Comparison of ENCODE assay signal across 15 cellular contexts in genomic region chr14:51458563-51458955, GRCh38.
DNase-seq lines count a peak whose midpoint lies in the region; ATAC-seq, FAIRE-seq and TF ChIP-seq lines count a peak whose summit lies in the region.
"Had no signal": no experiment of that assay in that cellular context is flagged by ENCODE, and none has a peak within 500 bp of the region (broad histone marks: within the 10 kb centered on the region; RNA-seq: fewer than 3 reads in every experiment).

No MANE protein-coding gene starts in this region.

- POLR2A ChIA-PET in AG04450 (lab: Yijun Ruan, JAX) = interaction anchor here (0.6 kb wide), 1 partner anchor 191 kb away, joined by 6 read pairs; no protein-coding TSS in a partner anchor

- no peak overlapping the region for H3K4me3 ChIP-seq in AG04450 (ENCODE audit: low read depth, low read length)
- H3K4me3 ChIP-seq in mammary epithelial cell (replicated peaks in 1 of 3; ENCODE audit: insufficient read depth in 1 of 3, low read depth in 2 of 3, low read length in 3 of 3) = no peak overlapping the region
- H3K4me3 ChIP-seq in keratinocyte (ENCODE audit: control insufficient read depth in 2 of 3, extremely low read depth in 1 of 3, insufficient read depth in 2 of 3, low read depth in 1 of 3, low read length in 3 of 3) = no peak overlapping the region
- H3K4me3 ChIP-seq: ovary had no signal

- H3K4me1 ChIP-seq in mammary epithelial cell (ENCODE audit: insufficient read depth, low read length) = peaks cover 43% of the 10 kb centered on the region
- peaks cover 36% of the 10 kb centered on the region for H3K4me1 ChIP-seq in keratinocyte (ENCODE audit: control insufficient read depth, extremely low read depth, insufficient read depth, low read length)

- H4K20me1 ChIP-seq in mammary epithelial cell (ENCODE audit: insufficient read depth, low read length) = no peaks in the 10 kb centered on the region
- no peaks in the 10 kb centered on the region for H4K20me1 ChIP-seq in keratinocyte (ENCODE audit: control insufficient read depth, extremely low read depth, insufficient read depth, low read length)

- 0% methylated on average over 1 of the region's 1 CpG for WGBS in mammary epithelial cell (ENCODE audit: low coverage, missing lambda C conversion rate)

- H3K36me3 ChIP-seq in mammary epithelial cell (ENCODE audit: insufficient read depth, low read length) (no peaks in the 10 kb centered on the region), keratinocyte (ENCODE audit: control insufficient read depth in 2 of 2, extremely low read depth in 1 of 2, insufficient read depth in 2 of 2, low read length in 2 of 2) (no peaks in the 10 kb centered on the region)
- H3K36me3 ChIP-seq: ovary had no signal

- CTCF ChIA-PET in AG04450 (lab: Charles Lee) (no interaction called here), mammary epithelial cell (lab: Charles Lee; ENCODE audit: low non-redundant PET) (no interaction called here)

- BruUV-seq in mammary epithelial cell (replicated peaks; lab: Mats Ljungman, UMichigan) = no TSS peak

- ATAC-seq in GM18861 (IDR thresholded peaks at IDR 0.05; ENCODE audit: unreplicated experiment) = no peak

- TF ChIP-seq CTCF in AG04450 (IDR thresholded peaks at IDR 0.05; ENCODE audit: low read depth, low read length) (no peak), mammary epithelial cell (conservative IDR thresholded peaks at IDR 0.05 in 1 of 2, IDR thresholded peaks at IDR 0.05 in 1 of 2; ENCODE audit: extremely low read depth in 1 of 2, insufficient read depth in 1 of 2, low read depth in 1 of 2, low read length in 2 of 2) (no peak), keratinocyte (optimal IDR thresholded peaks at IDR 0.05 in 1 of 3, IDR thresholded peaks at IDR 0.05 in 1 of 3, conservative IDR thresholded peaks at IDR 0.05 in 1 of 3; ENCODE audit: extremely low read depth in 1 of 3, insufficient read depth in 2 of 3, low read length in 3 of 3) (no peak)

- dilution Hi-C loops in mammary epithelial cell (cut with HindIII; ENCODE audit: low sequenced_read_pairs) = no loop called here
- dilution Hi-C loops in keratinocyte (cut with MboI; ENCODE audit: extremely low pct_ligation_motif_present, low sequenced_read_pairs) = no loop called here

- H3K27me3 ChIP-seq in AG04450 (ENCODE audit: control insufficient read depth, insufficient read depth, low read length) (no peaks in the 10 kb centered on the region), mammary epithelial cell (ENCODE audit: insufficient read depth, low read length) (no peaks in the 10 kb centered on the region), keratinocyte (ENCODE audit: control insufficient read depth, extremely low read depth, insufficient read depth, low read length) (no peaks in the 10 kb centered on the region)
- H3K27me3 ChIP-seq: ovary had no signal

- no peak for FAIRE-seq in HTR-8/SVneo (lab: Jason Lieb, UNC)
- FAIRE-seq in keratinocyte (lab: Jason Lieb, UNC) = peak; percentile 81

- H3K4me2 ChIP-seq in mammary epithelial cell (ENCODE audit: insufficient read depth, low read depth, low read length) = peak overlapping the region; percentile 63
- peak overlapping the region; percentile 18 for H3K4me2 ChIP-seq in keratinocyte (ENCODE audit: control insufficient read depth, extremely low read depth, insufficient read depth, low read depth, low read length)

- intact Hi-C loops in mammary epithelial cell (cut with micrococcal nuclease) = loop anchor here (2.0 kb wide), 1 partner anchor 16 kb away; no protein-coding TSS in a partner anchor

- H3K9me1 ChIP-seq in keratinocyte (ENCODE audit: control insufficient read depth, extremely low read depth, insufficient read depth, low read length) = no peaks in the 10 kb centered on the region

- no peaks in the 10 kb centered on the region for H3K9me3 ChIP-seq in AG04450 (ENCODE audit: control insufficient read depth, insufficient read depth, low read length)
- no peaks in the 10 kb centered on the region for H3K9me3 ChIP-seq in mammary epithelial cell (replicated peaks; ENCODE audit: insufficient read depth, low read length)
- no peaks in the 10 kb centered on the region for H3K9me3 ChIP-seq in keratinocyte (ENCODE audit: control insufficient read depth, low read depth, low read length)
- H3K9me3 ChIP-seq: ovary had no signal

- H3K79me2 ChIP-seq in mammary epithelial cell (ENCODE audit: insufficient read depth, low read length) (no peaks in the 10 kb centered on the region), keratinocyte (ENCODE audit: control insufficient read depth, insufficient read depth, low read length) (no peaks in the 10 kb centered on the region)

- H2AFZ ChIP-seq in mammary epithelial cell (ENCODE audit: low read depth, low read length) (peak overlapping the region; percentile 22), keratinocyte (ENCODE audit: control insufficient read depth, low read length) (no peak overlapping the region)

- DNase-seq in AG04450 (ENCODE audit: low read depth, low spot score) = peak; percentile 90
- DNase-seq in HTR-8/SVneo (ENCODE audit: insufficient read length, low spot score) = peak; percentile 12
- peak; percentile 87 for DNase-seq in mammary epithelial cell
- no peak for DNase-seq in keratinocyte (ENCODE audit: low read depth, low spot score)
- DNase-seq in stimulated activated CD4-positive, alpha-beta T cell treated with anti-CD3 and anti-CD28 coated beads, Interleukin-2, amount 100 ng/mL, for 48 hours = no peak
- DNase-seq in iPS-NIHi11 (ENCODE audit: low spot score) = no peak
- no peak for DNase-seq in NCI-H82 treated with DMSO at 0.1 percent for 48 hours (lab: John Stamatoyannopoulos, UW; ENCODE audit: unreplicated experiment)
- DNase-seq: activated CD4-positive, CD25-positive, alpha-beta regulatory T cell treated with anti-CD3 and anti-CD28 coated beads, Interleukin-2, amount 50 U/mL, for 72 hours; activated naive CD8-positive, alpha-beta T cell treated with anti-CD3 and anti-CD28 coated beads, Interleukin-2, amount 10 ng/mL, durations not matched to agents 7 days and 5 days; DMS 273 treated with DMSO at 0.1 percent for 48 hours; erythroblast; NCI-H1048; OCI-M1; ovary had no signal

- H3K27ac ChIP-seq in AG04450 (ENCODE audit: low read depth, low read length) = peak overlapping the region; percentile 74
- H3K27ac ChIP-seq in mammary epithelial cell (ENCODE audit: insufficient read depth, low read depth, low read length) = no peak overlapping the region
- H3K27ac ChIP-seq in keratinocyte (ENCODE audit: control insufficient read depth, insufficient read depth, low read length) = no peak overlapping the region
- H3K27ac ChIP-seq: ovary had no signal

- in situ Hi-C loops in mammary epithelial cell (cut with MboI; ENCODE audit: low sequenced_read_pairs in 2 of 2) = no loop called here

- H3K9ac ChIP-seq in mammary epithelial cell (ENCODE audit: insufficient read depth, low read length) (no peak overlapping the region), keratinocyte (ENCODE audit: control insufficient read depth, extremely low read depth, insufficient read depth, low read length) (no peak overlapping the region)

Comparison
In these comparisons a context has a peak if more than half of its experiments do, and no peak if none do; other contexts are left out.
1. DNase-seq: peak in AG04450 (single experiment), HTR-8/SVneo (single experiment) and mammary epithelial cell (single experiment); none in keratinocyte (single experiment), stimulated activated CD4-positive, alpha-beta T cell treated with anti-CD3 and anti-CD28 coated beads, Interleukin-2, amount 100 ng/mL, for 48 hours (0 of 2), iPS-NIHi11 (single experiment) and NCI-H82 treated with DMSO at 0.1 percent for 48 hours (single experiment).